ENCODE assay signal across 2 cellular contexts in genomic region chrX:154836163-154836562, GRCh38.
TF ChIP-seq lines count a peak whose summit lies in the region.

No MANE protein-coding gene starts in this region.

TF ChIP-seq in GM12891, 5 proteins besides CTCF, POLR2A, EP300 and RAD21:
- TF ChIP-seq TAF1 (IDR thresholded peaks at IDR 0.05; ENCODE audit: low read depth, low read length) (no peak), POU2F2 (IDR thresholded peaks at IDR 0.05; ENCODE audit: low read depth, low read length) (no peak), PAX5 (IDR thresholded peaks at IDR 0.05; ENCODE audit: insufficient read depth, low read length, severe bottlenecking) (no peak), POLR2AphosphoS5 (IDR thresholded peaks at IDR 0.05; ENCODE audit: low read depth, low read length) (no peak), SPI1 (IDR thresholded peaks at IDR 0.05; ENCODE audit: low read depth, low read length) (no peak)

TF ChIP-seq in K562, 482 proteins besides CTCF, POLR2A, EP300 and RAD21:
- TF ChIP-seq ZNF592 (IDR thresholded peaks at IDR 0.05) (0 out of 2 replicates have a peak, but pooled peaks have one; percentile 28), NCOA6 (IDR thresholded peaks at IDR 0.05) (no peak), ARID4B (CRISPR knock-in tag; IDR thresholded peaks at IDR 0.05) (no peak), RFX5 (IDR thresholded peaks at IDR 0.05; ENCODE audit: low read depth, low read length) (no peak), CBFA2T3 (IDR thresholded peaks at IDR 0.05) (peak; percentile 60; the same call in 1 of the 2 replicates), THAP12 (CRISPR knock-in tag; IDR thresholded peaks at IDR 0.05) (no peak), RUNX1 (IDR thresholded peaks at IDR 0.05; ENCODE audit: low read depth) (no peak), RBM17 (IDR thresholded peaks at IDR 0.05; ENCODE audit: borderline replicate concordance, low read depth, low read length) (no peak), PRDM10 (IDR thresholded peaks at IDR 0.05; ENCODE audit: partially characterized antibody) (peak; percentile 54), MAFF (IDR thresholded peaks at IDR 0.05; ENCODE audit: low read length) (no peak), EP400 (IDR thresholded peaks at IDR 0.05) (0 out of 2 replicates have a peak, but pooled peaks have one; percentile 14), GTF2F1 (IDR thresholded peaks at IDR 0.05; ENCODE audit: low read depth, low read length) (no peak), SUPT5H (IDR thresholded peaks at IDR 0.05) (no peak), ARID1B (IDR thresholded peaks at IDR 0.05) (0 out of 2 replicates have a peak, but pooled peaks have one; percentile 14), LEF1 (IDR thresholded peaks at IDR 0.05) (no peak)
